ENCODE assay signal across 1 cellular context in genomic region chr6:28489366-28490190, GRCh38.
TF ChIP-seq lines count a peak whose summit lies in the region.

No MANE protein-coding gene starts in this region.

TF ChIP-seq in K562, 482 proteins besides CTCF, POLR2A, EP300 and RAD21 (continued from another document and continues in another):
- TF ChIP-seq MNT (conservative IDR thresholded peaks at IDR 0.05) (peak; percentile 71 to 85), SPI1 (IDR thresholded peaks at IDR 0.05; ENCODE audit: borderline replicate concordance, low read depth, low read length) (no peak), TGIF2 (CRISPR knock-in tag; IDR thresholded peaks at IDR 0.05) (no peak; the same call in 1 of the 2 replicates), ZNF592 (IDR thresholded peaks at IDR 0.05) (peak; percentile 77; the same call in 1 of the 2 replicates), TBL1XR1 (IDR thresholded peaks at IDR 0.05; ENCODE audit: low read length in 2 of 2) (peak in 1 of 2 experiments; percentile 63; a peak in 1 of 4 replicates), ZNF512 (tag; IDR thresholded peaks at IDR 0.05) (peak; percentile 67), DMBX1 (CRISPR knock-in tag; IDR thresholded peaks at IDR 0.05; ENCODE audit: borderline replicate concordance) (0 out of 2 replicates have a peak, but pooled peaks have one; percentile 58), ZNF57 (CRISPR knock-in tag; IDR thresholded peaks at IDR 0.05) (no peak), KAT8 (IDR thresholded peaks at IDR 0.05; ENCODE audit: low read depth) (no peak), POLR2AphosphoS2 (IDR thresholded peaks at IDR 0.05; ENCODE audit: low read length) (peak; percentile 37; the same call in 1 of the 2 replicates), TRIM25 (IDR thresholded peaks at IDR 0.05; ENCODE audit: borderline replicate concordance) (no peak), NFIX (CRISPR knock-in tag; IDR thresholded peaks at IDR 0.05; ENCODE audit: low read depth) (no peak), TFAP4 (CRISPR knock-in tag; IDR thresholded peaks at IDR 0.05; ENCODE audit: borderline replicate concordance) (peak; percentile 68), CXXC5 (CRISPR knock-in tag; IDR thresholded peaks at IDR 0.05) (peak; percentile 61), KDM5B (IDR thresholded peaks at IDR 0.05; ENCODE audit: insufficient replicate concordance, low read depth, low read length) (peak; percentile 73), MECOM (CRISPR knock-in tag; IDR thresholded peaks at IDR 0.05) (no peak; the same call in 1 of the 2 replicates), RUNX1 (IDR thresholded peaks at IDR 0.05; ENCODE audit: low read depth) (no peak), THRA (IDR thresholded peaks at IDR 0.05) (no peak), RBM22 (IDR thresholded peaks at IDR 0.05; ENCODE audit: low read depth, low read length, poor library complexity, severe bottlenecking) (no peak), SMC3 (conservative IDR thresholded peaks at IDR 0.05; ENCODE audit: insufficient read depth, low read depth, low read length) (no peak), BRF2 (IDR thresholded peaks at IDR 0.05; ENCODE audit: borderline replicate concordance, insufficient read depth, insufficient read length) (no peak), ZNF384 (IDR thresholded peaks at IDR 0.05; ENCODE audit: low read depth, low read length) (peak; percentile 66; the same call in 1 of the 2 replicates), STAT5B (CRISPR knock-in tag; IDR thresholded peaks at IDR 0.05) (no peak), ZKSCAN3 (CRISPR knock-in tag; IDR thresholded peaks at IDR 0.05) (no peak), CREB5 (CRISPR knock-in tag; IDR thresholded peaks at IDR 0.05) (no peak), MXD1 (CRISPR knock-in tag; IDR thresholded peaks at IDR 0.05; ENCODE audit: borderline replicate concordance, poor library complexity, severe bottlenecking) (no peak), SAFB2 (IDR thresholded peaks at IDR 0.05; ENCODE audit: borderline replicate concordance, low read depth, low read length, severe bottlenecking) (no peak), ZNF778 (CRISPR knock-in tag; IDR thresholded peaks at IDR 0.05) (no peak), GATA2 (CRISPR knock-in tag; IDR thresholded peaks at IDR 0.05) (no peak), PPARD (CRISPR knock-in tag; IDR thresholded peaks at IDR 0.05) (no peak), GABPB1 (CRISPR knock-in tag; IDR thresholded peaks at IDR 0.05) (no peak), ZNF699 (CRISPR knock-in tag; IDR thresholded peaks at IDR 0.05; ENCODE audit: insufficient replicate concordance) (no peak), TAF7 (tag; IDR thresholded peaks at IDR 0.05) (0 out of 2 replicates have a peak, but pooled peaks have one; percentile 31), KAT7 (CRISPR knock-in tag; IDR thresholded peaks at IDR 0.05; ENCODE audit: borderline replicate concordance) (no peak), ZBTB11 (CRISPR knock-in tag; IDR thresholded peaks at IDR 0.05) (peak in 1 of 3 experiments; percentile 74; a peak in 2 of 6 replicates), DPF2 (IDR thresholded peaks at IDR 0.05) (peak; percentile 70), ATF7 (IDR thresholded peaks at IDR 0.05) (peak; percentile 88), ZNF398 (CRISPR knock-in tag; IDR thresholded peaks at IDR 0.05) (no peak), HEY1 (CRISPR knock-in tag; IDR thresholded peaks at IDR 0.05; ENCODE audit: borderline replicate concordance) (no peak)
